ENCODE assay signal across 20 cellular contexts in the genomic region with DNA sequence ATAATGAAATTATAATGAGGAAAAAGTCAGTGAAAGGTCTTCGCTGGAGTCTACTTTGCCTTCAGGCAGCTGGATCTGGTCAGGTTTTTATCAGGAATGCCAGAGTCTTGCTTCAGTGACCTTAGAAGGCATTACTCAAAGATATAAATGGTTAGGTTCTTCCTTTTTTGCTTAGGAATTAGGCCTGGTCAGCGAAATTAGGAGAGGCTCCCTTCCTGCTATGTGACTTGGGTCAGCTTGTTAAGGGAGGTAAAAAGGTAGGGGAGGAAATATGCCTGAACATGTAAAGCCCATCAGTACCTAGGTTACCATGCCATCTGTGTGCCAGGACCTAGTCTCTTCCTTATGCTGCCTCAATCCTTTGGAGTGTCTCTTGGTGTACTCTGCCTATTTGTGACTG.
"Had no signal": no experiment of that assay in that cellular context is flagged by ENCODE, and none has a peak within 500 bp of the region (broad histone marks: within the 10 kb centered on the region; RNA-seq: fewer than 3 reads in every experiment).

No MANE protein-coding gene starts in this region.

- H3K4me3 Mint-ChIP-seq: T-cell had no signal

- DNase-seq: Karpas-422, KG1, MM.1S, NCI-H1048, NCI-H1105, NCI-H1417, NCI-H1436 treated with DMSO at 0.1 percent for 48 hours, NCI-H1694, NCI-H1930, NCI-H2081, NCI-H2107, NCI-H2227 treated with DMSO at 0.1 percent for 48 hours, NCI-H524, NCI-H526 treated with DMSO at 0.1 percent for 48 hours, NCI-H748 treated with DMSO at 0.1 percent for 48 hours, SK-N-SH, SW 1271, T-cell had no signal

- ATAC-seq: T-cell had no signal

- H3K27ac Mint-ChIP-seq: T-cell had no signal

- H3K36me3 Mint-ChIP-seq: T-cell had no signal

- H3K4me1 Mint-ChIP-seq: T-cell had no signal

- H3K27ac ChIP-seq: HL-60, RWPE1 had no signal
